Comparison of ENCODE assay signal across 1 cellular context in the genomic region with DNA sequence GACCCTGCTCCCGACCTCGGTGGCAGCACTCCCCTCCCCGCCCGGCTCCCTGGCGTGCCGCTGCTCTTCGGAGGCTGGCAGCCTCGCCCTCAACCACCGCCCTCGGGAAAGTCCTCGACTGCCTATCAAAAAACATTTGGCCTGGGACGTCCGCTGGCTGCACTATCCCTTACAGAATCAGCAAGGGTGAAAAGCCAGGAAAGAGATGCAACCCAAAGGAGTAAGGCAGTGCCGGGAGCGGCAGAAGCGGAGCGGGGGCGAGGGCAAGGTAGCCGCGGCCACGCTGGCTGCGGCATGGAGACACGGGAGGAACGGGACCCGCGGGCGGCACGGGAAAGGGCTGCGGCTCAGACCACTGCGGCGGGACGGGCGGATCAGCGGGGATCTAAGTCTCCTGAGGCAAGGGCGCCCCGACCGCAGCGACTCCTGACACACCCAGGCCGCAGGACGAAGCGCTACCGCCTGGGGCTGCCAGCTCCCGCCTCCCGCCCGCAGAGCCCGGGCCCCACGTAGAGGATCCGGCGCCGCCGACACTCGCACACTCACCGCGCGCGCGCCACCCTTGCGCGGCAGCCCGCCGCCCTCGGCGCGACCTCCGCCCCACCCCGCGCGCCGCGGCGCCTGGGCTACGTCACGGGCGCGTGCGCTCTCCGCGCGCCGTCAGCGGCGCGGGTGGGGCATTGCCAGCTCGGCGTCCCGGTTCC.
TF ChIP-seq lines count a peak whose summit lies in the region.

A gene with protein sequence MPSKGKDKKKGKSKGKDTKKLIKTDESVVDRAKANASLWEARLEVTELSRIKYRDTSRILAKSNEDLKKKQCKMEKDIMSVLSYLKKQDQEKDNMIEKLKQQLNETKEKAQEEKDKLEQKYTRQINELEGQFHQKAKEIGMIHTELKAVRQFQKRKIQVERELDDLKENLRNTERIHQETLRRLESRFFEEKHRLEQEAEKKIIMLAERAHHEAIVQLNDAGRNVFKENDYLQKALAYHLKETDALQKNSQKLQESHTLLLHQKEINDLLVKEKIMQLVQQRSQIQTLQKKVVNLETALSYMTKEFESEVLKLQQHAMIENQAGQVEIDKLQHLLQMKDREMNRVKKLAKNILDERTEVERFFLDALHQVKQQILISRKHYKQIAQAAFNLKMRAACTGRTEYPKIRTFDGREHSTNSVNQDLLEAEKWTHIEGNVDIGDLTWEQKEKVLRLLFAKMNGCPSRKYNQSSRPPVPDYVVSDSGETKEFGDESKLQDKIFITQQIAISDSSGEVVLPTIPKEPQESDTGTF (plus strand): TSS at position 646 of the 704 bp plus-strand sequence. CDS start 130 bp downstream, outside the sequence.
A gene with protein sequence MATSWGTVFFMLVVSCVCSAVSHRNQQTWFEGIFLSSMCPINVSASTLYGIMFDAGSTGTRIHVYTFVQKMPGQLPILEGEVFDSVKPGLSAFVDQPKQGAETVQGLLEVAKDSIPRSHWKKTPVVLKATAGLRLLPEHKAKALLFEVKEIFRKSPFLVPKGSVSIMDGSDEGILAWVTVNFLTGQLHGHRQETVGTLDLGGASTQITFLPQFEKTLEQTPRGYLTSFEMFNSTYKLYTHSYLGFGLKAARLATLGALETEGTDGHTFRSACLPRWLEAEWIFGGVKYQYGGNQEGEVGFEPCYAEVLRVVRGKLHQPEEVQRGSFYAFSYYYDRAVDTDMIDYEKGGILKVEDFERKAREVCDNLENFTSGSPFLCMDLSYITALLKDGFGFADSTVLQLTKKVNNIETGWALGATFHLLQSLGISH (minus strand): TSS at position 585 of the 704 bp plus-strand sequence. CDS start 31,186 bp downstream, outside the sequence.

TF ChIP-seq in GM12878, 131 proteins besides CTCF, POLR2A, EP300 and RAD21 (continued from another document):
- no peak for TF ChIP-seq PAX5 (IDR thresholded peaks at IDR 0.05; ENCODE audit: borderline replicate concordance, low read depth, low read length)
- 0 out of 2 replicates have a peak, but pooled peaks have one; percentile 39 for TF ChIP-seq EED (IDR thresholded peaks at IDR 0.05; ENCODE audit: low read depth)
- TF ChIP-seq, protein P1, sequence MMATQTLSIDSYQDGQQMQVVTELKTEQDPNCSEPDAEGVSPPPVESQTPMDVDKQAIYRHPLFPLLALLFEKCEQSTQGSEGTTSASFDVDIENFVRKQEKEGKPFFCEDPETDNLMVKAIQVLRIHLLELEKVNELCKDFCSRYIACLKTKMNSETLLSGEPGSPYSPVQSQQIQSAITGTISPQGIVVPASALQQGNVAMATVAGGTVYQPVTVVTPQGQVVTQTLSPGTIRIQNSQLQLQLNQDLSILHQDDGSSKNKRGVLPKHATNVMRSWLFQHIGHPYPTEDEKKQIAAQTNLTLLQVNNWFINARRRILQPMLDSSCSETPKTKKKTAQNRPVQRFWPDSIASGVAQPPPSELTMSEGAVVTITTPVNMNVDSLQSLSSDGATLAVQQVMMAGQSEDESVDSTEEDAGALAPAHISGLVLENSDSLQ (IDR thresholded peaks at IDR 0.05) = peak; percentile 59; the same call in 1 of the 2 replicates
